Comparison of ENCODE assay signal across 8 cellular contexts in the genomic region with DNA sequence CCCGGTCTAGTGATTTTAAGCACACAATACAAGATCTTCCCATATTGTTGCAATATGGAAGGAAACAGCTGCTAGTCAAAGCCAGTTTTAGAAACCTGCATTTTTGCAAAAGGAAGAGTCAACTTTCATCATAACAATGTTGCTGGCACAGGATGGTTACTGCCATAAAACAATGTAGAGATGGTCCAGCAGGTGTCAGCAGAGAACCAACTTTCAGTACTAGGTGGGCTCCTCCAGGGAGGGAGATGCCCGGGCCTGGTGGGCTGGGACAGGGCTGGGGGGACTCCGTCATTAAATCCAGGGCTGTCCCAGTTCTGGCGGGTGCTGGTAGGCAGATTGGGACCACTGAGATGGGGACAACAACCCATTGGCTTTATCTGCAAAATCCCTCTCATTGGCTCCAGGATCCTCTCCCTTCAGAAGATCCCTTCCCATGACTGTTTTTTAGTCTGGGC. TPM values are rescaled to one million over a fixed set of nuclear protein-coding genes. Genes with fewer than 3 reads are reported as not detected.
A peak's percentile ranks its signal among the peaks of the same experiment; 100 is the strongest.
DNase-seq lines count a peak whose midpoint lies in the region; ATAC-seq, FAIRE-seq and TF ChIP-seq lines count a peak whose summit lies in the region.

No MANE protein-coding gene starts in this region.

- H3K27ac ChIP-seq in KMS-11 (no peak overlapping the region), prostate gland (no peak overlapping the region)
- no peak overlapping the region for H3K27ac ChIP-seq in naive thymus-derived CD4-positive, alpha-beta T cell (ENCODE audit: low read depth, low read length)

- peaks cover 16% of the 10 kb centered on the region for H3K4me1 Mint-ChIP-seq in activated CD4-positive, alpha-beta T cell treated with anti-CD3 and anti-CD28 coated beads, Interleukin-2, amount 10 ng/mL, durations not matched to agents 7 days and 5 days
- peaks cover 8 to 24% (median 23%) of the 10 kb centered on the region in 7 donors for H3K4me1 Mint-ChIP-seq in naive thymus-derived CD4-positive, alpha-beta T cell

- H3K27me3 ChIP-seq in KMS-11 (ENCODE audit: insufficient read depth, low read depth) (no peaks in the 10 kb centered on the region), prostate gland (replicated peaks; ENCODE audit: insufficient read depth) (peaks cover 5% of the 10 kb centered on the region)
- peaks cover 0 to 8% of the 10 kb centered on the region in 2 donors for H3K27me3 ChIP-seq in naive thymus-derived CD4-positive, alpha-beta T cell (ENCODE audit: control insufficient read depth in 2 of 2, insufficient read depth in 2 of 2, low read length in 2 of 2)

- FAIRE-seq in frontal cortex (lab: Jason Lieb, UNC), result no peak

- intact Hi-C loops in prostate gland (cut with DNase I), result loop anchor here (5.0 to 10.0 kb wide), 2 partner anchors 331 to 563 kb away; no protein-coding TSS in a partner anchor
- intact Hi-C loops in naive thymus-derived CD4-positive, alpha-beta T cell (cut with micrococcal nuclease), result loop anchor here in 1 of 2 donors (1.0 to 2.0 kb wide), 2 partner anchors 329 to 561 kb away; no protein-coding TSS in a partner anchor

- no peak overlapping the region for H2AFZ ChIP-seq in KMS-11 (ENCODE audit: low read depth)

- CTCF ChIA-PET in activated CD4-positive, alpha-beta T cell treated with anti-CD3 and anti-CD28 coated beads, Interleukin-2, amount 10 ng/mL, durations not matched to agents 7 days and 5 days (lab: Charles Lee), result no interaction called here
- CTCF ChIA-PET in naive thymus-derived CD4-positive, alpha-beta T cell (lab: Charles Lee), result no interaction called here

- no peak overlapping the region for H3K27ac Mint-ChIP-seq in activated CD4-positive, alpha-beta T cell treated with anti-CD3 and anti-CD28 coated beads, Interleukin-2, amount 10 ng/mL, durations not matched to agents 7 days and 5 days
- H3K27ac Mint-ChIP-seq in naive thymus-derived CD4-positive, alpha-beta T cell, result no peak overlapping the region

- H3K36me3 Mint-ChIP-seq in activated CD4-positive, alpha-beta T cell treated with anti-CD3 and anti-CD28 coated beads, Interleukin-2, amount 10 ng/mL, durations not matched to agents 7 days and 5 days (ENCODE audit: low read depth), result no peaks in the 10 kb centered on the region
- peaks cover 0 to 5% (median 0%) of the 10 kb centered on the region in 5 donors for H3K36me3 Mint-ChIP-seq in naive thymus-derived CD4-positive, alpha-beta T cell

- H3K27me3 Mint-ChIP-seq in activated CD4-positive, alpha-beta T cell treated with anti-CD3 and anti-CD28 coated beads, Interleukin-2, amount 10 ng/mL, durations not matched to agents 7 days and 5 days, result peaks cover 63% of the 10 kb centered on the region
- peaks cover 57 to 85% (median 72%) of the 10 kb centered on the region in 5 donors for H3K27me3 Mint-ChIP-seq in naive thymus-derived CD4-positive, alpha-beta T cell

- H3K4me1 ChIP-seq in KMS-11 (ENCODE audit: low read depth, poor library complexity, severe bottlenecking), result peaks cover 11% of the 10 kb centered on the region
- no peaks in the 10 kb centered on the region for H3K4me1 ChIP-seq in prostate gland (replicated peaks)
- H3K4me1 ChIP-seq in naive thymus-derived CD4-positive, alpha-beta T cell (ENCODE audit: control insufficient read depth in 2 of 2, insufficient read depth in 2 of 2, low read length in 2 of 2), result no peaks in the 10 kb centered on the region

- H3K9me3 Mint-ChIP-seq in activated CD4-positive, alpha-beta T cell treated with anti-CD3 and anti-CD28 coated beads, Interleukin-2, amount 10 ng/mL, durations not matched to agents 7 days and 5 days, result no peaks in the 10 kb centered on the region
- H3K9me3 Mint-ChIP-seq in naive thymus-derived CD4-positive, alpha-beta T cell, result peaks cover 0 to 6% (median 0%) of the 10 kb centered on the region in 11 donors

- H3K79me2 ChIP-seq in KMS-11 (ENCODE audit: insufficient read depth, low read depth), result no peaks in the 10 kb centered on the region

- H3K4me3 Mint-ChIP-seq in activated CD4-positive, alpha-beta T cell treated with anti-CD3 and anti-CD28 coated beads, Interleukin-2, amount 10 ng/mL, durations not matched to agents 7 days and 5 days, result no peak overlapping the region
- H3K4me3 Mint-ChIP-seq in naive thymus-derived CD4-positive, alpha-beta T cell, result no peak overlapping the region

- H4K20me1 ChIP-seq in KMS-11 (ENCODE audit: insufficient read depth), result no peaks in the 10 kb centered on the region

- WGBS in prostate gland, result 10% methylated on average over 4 of the region's 4 CpGs

- POLR2A ChIA-PET in activated CD4-positive, alpha-beta T cell treated with anti-CD3 and anti-CD28 coated beads, Interleukin-2, amount 10 ng/mL, durations not matched to agents 7 days and 5 days (lab: Charles Lee), result interaction anchor here (0.5 kb wide), 1 partner anchor 639 kb away, joined by 3 read pairs; no protein-coding TSS in a partner anchor
- POLR2A ChIA-PET in naive thymus-derived CD4-positive, alpha-beta T cell (lab: Charles Lee), result no interaction called here

- no peak for TF ChIP-seq POLR2A in prostate gland (IDR thresholded peaks at IDR 0.05)

- peak; percentile 88 for TF ChIP-seq CTCF in KMS-11 (conservative IDR thresholded peaks at IDR 0.05; ENCODE audit: low read depth, low read length)
- TF ChIP-seq CTCF in prostate gland (IDR thresholded peaks at IDR 0.05), result peak in 3 of 4 experiments; percentile 44 to 54 (median 54)

- no peak overlapping the region for H3K9ac ChIP-seq in KMS-11

- no peak overlapping the region for H3K4me3 ChIP-seq in KMS-11 (IDR thresholded peaks at IDR 0.05; ENCODE audit: insufficient read depth, low read depth, low read length)
- no peak overlapping the region for H3K4me3 ChIP-seq in prostate gland
- H3K4me3 ChIP-seq in naive thymus-derived CD4-positive, alpha-beta T cell (ENCODE audit: low read length), result no peak overlapping the region

- H3K4me2 ChIP-seq in KMS-11, result no peak overlapping the region

- DNase-seq in activated CD4-positive, alpha-beta T cell treated with anti-CD3 and anti-CD28 coated beads, Interleukin-2, amount 10 ng/mL, durations not matched to agents 7 days and 5 days, result peak; percentile 24
- DNase-seq in activated CD4-positive, alpha-beta T cell treated with anti-CD3 and anti-CD28 coated beads, Interleukin-2, amount 50 U/mL, for 1 hour, result no peak
- peak; percentile 73 for DNase-seq in SKM-1 treated with dmso at 0.1 percent for 144 hours (lab: John Stamatoyannopoulos, UW; ENCODE audit: unreplicated experiment)
- peak; percentile 37 to 55 for DNase-seq in frontal cortex (ENCODE audit: low spot score in 2 of 2)
- no peak for DNase-seq in prostate gland (ENCODE audit: low spot score)
- no peak for DNase-seq in naive thymus-derived CD4-positive, alpha-beta T cell
- no peak for DNase-seq in ecto neural progenitor cell (ENCODE audit: low spot score)

- H3K9me3 ChIP-seq in prostate gland, result no peaks in the 10 kb centered on the region
- no peaks in the 10 kb centered on the region for H3K9me3 ChIP-seq in naive thymus-derived CD4-positive, alpha-beta T cell (ENCODE audit: control insufficient read depth in 2 of 3, low read length in 3 of 3)

- no peak for ATAC-seq in naive thymus-derived CD4-positive, alpha-beta T cell

- H3K36me3 ChIP-seq in KMS-11 (ENCODE audit: insufficient read depth) (no peaks in the 10 kb centered on the region), prostate gland (no peaks in the 10 kb centered on the region)
- no peaks in the 10 kb centered on the region for H3K36me3 ChIP-seq in naive thymus-derived CD4-positive, alpha-beta T cell (ENCODE audit: control insufficient read depth in 2 of 3, insufficient read depth in 3 of 3, low read length in 3 of 3)

RNA-seq across cellular contexts. Expression of a gene that starts 5.0 kb away (rescaled TPM):
- total RNA-seq in activated CD4-positive, alpha-beta T cell treated with anti-CD3 and anti-CD28 coated beads, Interleukin-2, amount 10 ng/mL, durations not matched to agents 7 days and 5 days, result under 1 TPM in 1 of 2 experiments, not detected in 1; 0.10 TPM
- total RNA-seq in frontal cortex, result 0.82 TPM
- 1 to 10 TPM; 2.3 to 8.2 TPM for total RNA-seq in prostate gland
- total RNA-seq in naive thymus-derived CD4-positive, alpha-beta T cell, result 10 to 100 TPM in 1 of 5 experiments, 1 to 10 TPM in 2, under 1 TPM in 1, not detected in 1; 0.27 to 11.0 (median 2.1) TPM
- polyA plus RNA-seq in naive thymus-derived CD4-positive, alpha-beta T cell, result not detected

Comparison
In these comparisons a context has a peak if more than half of its experiments do, and no peak if none do; other contexts are left out.
1. DNase-seq: peak in activated CD4-positive, alpha-beta T cell treated with anti-CD3 and anti-CD28 coated beads, Interleukin-2, amount 10 ng/mL, durations not matched to agents 7 days and 5 days (single experiment), SKM-1 treated with dmso at 0.1 percent for 144 hours (single experiment) and frontal cortex (2 of 2); none in activated CD4-positive, alpha-beta T cell treated with anti-CD3 and anti-CD28 coated beads, Interleukin-2, amount 50 U/mL, for 1 hour (single experiment), prostate gland (single experiment), naive thymus-derived CD4-positive, alpha-beta T cell (0 of 9) and ecto neural progenitor cell (single experiment).